In the genomic region with DNA sequence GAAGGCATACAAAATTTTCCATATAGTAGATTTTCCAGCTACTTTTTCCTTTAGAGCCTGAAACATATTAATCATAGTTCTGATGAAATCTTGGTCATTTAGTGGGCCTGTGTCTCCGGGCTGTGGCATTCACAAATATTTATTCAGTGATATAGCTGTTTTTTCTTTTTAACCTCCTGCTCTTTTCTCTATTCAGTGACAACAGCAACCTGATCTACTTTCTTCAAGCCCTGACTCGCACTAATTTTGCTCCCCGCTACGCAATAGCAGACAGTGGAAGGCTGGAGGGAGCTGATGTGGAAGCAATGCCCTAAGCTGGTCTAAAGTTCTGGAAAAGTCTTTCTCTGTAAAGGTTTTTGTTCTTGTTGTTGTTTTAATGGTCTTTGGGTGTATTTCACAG, we compare ENCODE assay signal across 14 cellular contexts.
DNase-seq lines count a peak whose midpoint lies in the region; ATAC-seq, FAIRE-seq and TF ChIP-seq lines count a peak whose summit lies in the region.
"Had no signal": no experiment of that assay in that cellular context is flagged by ENCODE, and none has a peak within 500 bp of the region (broad histone marks: within the 10 kb centered on the region; RNA-seq: fewer than 3 reads in every experiment).

No MANE protein-coding gene starts in this region.

- no peaks in the 10 kb centered on the region for H3K9me3 Mint-ChIP-seq in chondrocyte (ENCODE audit: low read depth)
- H3K9me3 Mint-ChIP-seq: type B pancreatic cell had no signal

- TF ChIP-seq CTCF in chondrocyte (IDR thresholded peaks at IDR 0.05) = no peak
- no peak for TF ChIP-seq CTCF in pancreas (IDR thresholded peaks at IDR 0.05)

- H3K4me3 ChIP-seq in pancreas = no peak overlapping the region

- H3K27ac ChIP-seq in pancreas (no peak overlapping the region), substantia nigra (ENCODE audit: low read depth, low read length, poor library complexity, severe bottlenecking) (no peak overlapping the region)

- no peak overlapping the region for H3K4me3 Mint-ChIP-seq in chondrocyte (ENCODE audit: unreplicated experiment)
- H3K4me3 Mint-ChIP-seq: activated CD8-positive, alpha-beta T cell treated with anti-CD3 and anti-CD28 coated beads, Interleukin-2, amount 10 ng/mL, durations not matched to agents 7 days and 5 days; type B pancreatic cell had no signal

- no peaks in the 10 kb centered on the region for H3K36me3 ChIP-seq in pancreas

- ATAC-seq in pancreas (peak in 3 of 4 donors; percentile 67 to 79 (median 74)), HG02678 (IDR thresholded peaks at IDR 0.05; ENCODE audit: unreplicated experiment) (no peak)
- ATAC-seq: activated CD8-positive, alpha-beta T cell treated with anti-CD3 and anti-CD28 coated beads, Interleukin-2, amount 10 ng/mL, durations not matched to agents 7 days and 5 days had no signal

- 31 to 35% methylated on average over 4 of the region's 4 CpGs for WGBS in pancreas, 2 donors

- peak overlapping the region; percentile 81 for H3K27ac Mint-ChIP-seq in chondrocyte (ENCODE audit: unreplicated experiment)
- H3K27ac Mint-ChIP-seq: activated CD8-positive, alpha-beta T cell treated with anti-CD3 and anti-CD28 coated beads, Interleukin-2, amount 10 ng/mL, durations not matched to agents 7 days and 5 days; type B pancreatic cell had no signal

- H3K27me3 ChIP-seq in pancreas = no peaks in the 10 kb centered on the region

- peak; percentile 33 for DNase-seq in EH (ENCODE audit: low read depth)
- peak; percentile 16 for DNase-seq in NCI-H460 (ENCODE audit: extremely low read depth, low read depth)
- DNase-seq in chondrocyte (ENCODE audit: low spot score) = no peak
- DNase-seq in pancreas = no peak
- DNase-seq in inferior parietal cortex (ENCODE audit: extremely low spot score) = no peak
- no peak for DNase-seq in substantia nigra (lab: John Stamatoyannopoulos, UW)
- DNase-seq: activated CD8-positive, alpha-beta T cell treated with anti-CD3 and anti-CD28 coated beads, Interleukin-2, amount 10 ng/mL, durations not matched to agents 7 days and 5 days; GF-D8; NCI-H1092; retina; stimulated activated CD4-positive, alpha-beta T cell treated with anti-CD3 and anti-CD28 coated beads, Interleukin-2, amount 100 ng/mL, for 24 hours; stimulated activated CD8-positive, alpha-beta memory T cell treated with anti-CD3 and anti-CD28 coated beads, Interleukin-4, amount 100 ng/mL, for 48 hours had no signal

- peaks cover 0 to 14% (median 3%) of the 10 kb centered on the region in 3 donors for H3K4me1 ChIP-seq in pancreas

- H3K9me3 ChIP-seq in pancreas = no peaks in the 10 kb centered on the region

- H3K36me3 Mint-ChIP-seq in chondrocyte (ENCODE audit: low read depth) = no peaks in the 10 kb centered on the region
- H3K36me3 Mint-ChIP-seq: type B pancreatic cell had no signal

- FAIRE-seq in pancreas (lab: Jason Lieb, UNC) = no peak

- H3K4me1 Mint-ChIP-seq in chondrocyte (ENCODE audit: low read depth) = peaks cover 25% of the 10 kb centered on the region

- intact Hi-C loops in pancreas (cut with DNase I) = no loop called here

- H3K27me3 Mint-ChIP-seq in chondrocyte (ENCODE audit: low read depth) = no peaks in the 10 kb centered on the region
- H3K27me3 Mint-ChIP-seq: type B pancreatic cell had no signal

Comparison
In these comparisons a context has a peak if more than half of its experiments do, and no peak if none do; other contexts are left out.
1. DNase-seq: peak in EH (single experiment) and NCI-H460 (single experiment); none in chondrocyte (single experiment), pancreas (0 of 6), inferior parietal cortex (single experiment) and substantia nigra (0 of 49).